Comparison of ENCODE assay signal across 1 cellular context in genomic region chr6:50276771-50277261, GRCh38.
A peak's percentile ranks its signal among the peaks of the same experiment; 100 is the strongest.
TF ChIP-seq lines count a peak whose summit lies in the region.

No MANE protein-coding gene starts in this region.

TF ChIP-seq in GM12878, 131 proteins besides CTCF, POLR2A, EP300 and RAD21 (continued from another document):
- TF ChIP-seq CEBPZ (IDR thresholded peaks at IDR 0.05; ENCODE audit: low read depth, low read length) (no peak), BHLHE40 (IDR thresholded peaks at IDR 0.05; ENCODE audit: borderline replicate concordance in 1 of 2, low read depth in 2 of 2, low read length in 1 of 2) (peak; percentile 50 to 59; a peak in 3 of 4 replicates), MYC (IDR thresholded peaks at IDR 0.05; ENCODE audit: insufficient read depth, insufficient read length, insufficient replicate concordance, low read length, severe bottlenecking) (no peak)
